Comparison of ENCODE assay signal across 16 cellular contexts in genomic region chr4:55424791-55425190, GRCh38. TPM values are rescaled to one million over a fixed set of nuclear protein-coding genes. Genes with fewer than 3 reads are reported as not detected.
DNase-seq lines count a peak whose midpoint lies in the region; ATAC-seq and TF ChIP-seq lines count a peak whose summit lies in the region.
"Had no signal": no experiment of that assay in that cellular context is flagged by ENCODE, and none has a peak within 500 bp of the region (broad histone marks: within the 10 kb centered on the region; RNA-seq: fewer than 3 reads in every experiment).

No MANE protein-coding gene starts in this region.

- H3K27ac ChIP-seq in GM23248 (peak overlapping the region; percentile 18), tibial nerve (no peak overlapping the region)
- H3K27ac ChIP-seq: BLaER1 had no signal

- CTCF ChIA-PET in Calu3 (lab: Charles Lee) = no interaction called here

- H4K20me1 ChIP-seq in GM23248 (ENCODE audit: insufficient read depth) = no peaks in the 10 kb centered on the region

- BruUV-seq in Calu3 (replicated peaks; lab: Mats Ljungman, UMichigan) = no TSS peak

- H3K9ac ChIP-seq in GM23248 = 0 out of 2 replicates have a peak overlapping the region, but pooled peaks have one; percentile 8
- H3K9ac ChIP-seq: BLaER1 had no signal

- intact Hi-C loops in Calu3 (cut with micrococcal nuclease; ENCODE audit: unreplicated experiment) = no loop called here

- H3K9me3 ChIP-seq in GM23248 (ENCODE audit: low read depth) = no peaks in the 10 kb centered on the region
- H3K9me3 ChIP-seq in tibial nerve = no peaks in the 10 kb centered on the region
- H3K9me3 ChIP-seq: BLaER1 had no signal

- H3K4me3 Mint-ChIP-seq in central memory CD8-positive, alpha-beta T cell = no peak overlapping the region
- no peak overlapping the region for H3K4me3 Mint-ChIP-seq in memory B cell
- H3K4me3 Mint-ChIP-seq in Calu3 (ENCODE audit: low read depth, unreplicated experiment) = no peak overlapping the region
- no peak overlapping the region for H3K4me3 Mint-ChIP-seq in activated T-cell treated with anti-CD3 and anti-CD28 coated beads, Interleukin-2, amount 50 U/mL, for 4 hours

- TF ChIP-seq EP300 in tibial nerve (IDR thresholded peaks at IDR 0.05) = no peak

- TF ChIP-seq CTCF in AG10803 (conservative IDR thresholded peaks at IDR 0.05; ENCODE audit: low read length) = no peak
- TF ChIP-seq CTCF in Calu3 (IDR thresholded peaks at IDR 0.05; ENCODE audit: unreplicated experiment) = no peak
- TF ChIP-seq CTCF in tibial nerve (IDR thresholded peaks at IDR 0.05) = no peak

- WGBS in GM23248 (ENCODE audit: low coverage in 1 of 2, low lambda C conversion rate in 2 of 2, missing lambda C conversion rate in 2 of 2), 2 experiments = 19 to 26% methylated on average over 3 of the region's 3 CpGs
- 83% methylated on average over 3 of the region's 3 CpGs for WGBS in tibial nerve, 2 donors

- DNase-seq in AG10803 (ENCODE audit: low read depth) (peak; percentile 65), GM23248 (peak; percentile 21), memory B cell (ENCODE audit: low spot score in 2 of 2) (no peak), Calu3 (no peak), tibial nerve (ENCODE audit: low spot score in 2 of 2) (no peak), NCI-H1436 treated with DMSO at 0.1 percent for 48 hours (lab: John Stamatoyannopoulos, UW) (no peak)
- DNase-seq in central memory CD8-positive, alpha-beta T cell (ENCODE audit: low spot score in 2 of 2) = no peak
- no peak for DNase-seq in activated T-cell treated with anti-CD3 and anti-CD28 coated beads, Interleukin-2, amount 50 U/mL, for 4 hours
- DNase-seq: DMS79 treated with DMSO at 0.1 percent for 48 hours, HCEC 1CT, NCI-H1105 treated with DMSO at 0.1 percent for 48 hours, NCI-H1694 treated with DMSO at 0.1 percent for 48 hours, NCI-H510A, NCI-H748 treated with DMSO at 0.1 percent for 48 hours had no signal

- H3K79me2 ChIP-seq in GM23248 (ENCODE audit: insufficient read depth) = peaks cover 90% of the 10 kb centered on the region

- H3K9me3 Mint-ChIP-seq in central memory CD8-positive, alpha-beta T cell = no peaks in the 10 kb centered on the region
- no peaks in the 10 kb centered on the region for H3K9me3 Mint-ChIP-seq in memory B cell
- no peaks in the 10 kb centered on the region for H3K9me3 Mint-ChIP-seq in Calu3 (ENCODE audit: low read depth, unreplicated experiment)
- no peaks in the 10 kb centered on the region for H3K9me3 Mint-ChIP-seq in activated T-cell treated with anti-CD3 and anti-CD28 coated beads, Interleukin-2, amount 50 U/mL, for 4 hours

- peak overlapping the region; percentile 51 for H3K27ac Mint-ChIP-seq in central memory CD8-positive, alpha-beta T cell (ENCODE audit: low read depth)
- peak overlapping the region; percentile 58 for H3K27ac Mint-ChIP-seq in memory B cell
- H3K27ac Mint-ChIP-seq in Calu3 (ENCODE audit: unreplicated experiment) = no peak overlapping the region

- peaks cover 18% of the 10 kb centered on the region for H3K4me1 Mint-ChIP-seq in central memory CD8-positive, alpha-beta T cell
- H3K4me1 Mint-ChIP-seq in memory B cell (peaks cover 8% of the 10 kb centered on the region), Calu3 (ENCODE audit: low read depth, unreplicated experiment) (no peaks in the 10 kb centered on the region)
- H3K4me1 Mint-ChIP-seq in activated T-cell treated with anti-CD3 and anti-CD28 coated beads, Interleukin-2, amount 50 U/mL, for 4 hours (ENCODE audit: low read depth) = no peaks in the 10 kb centered on the region

- no peak overlapping the region for H3K4me2 ChIP-seq in GM23248 (ENCODE audit: unreplicated experiment)
- H3K4me2 ChIP-seq: BLaER1 had no signal

- H3F3A ChIP-seq in GM23248 (ENCODE audit: insufficient read depth) = peaks cover 68% of the 10 kb centered on the region

- no peak for TF ChIP-seq POLR2A in tibial nerve (IDR thresholded peaks at IDR 0.05)

- H2AFZ ChIP-seq in GM23248 = no peak overlapping the region

- peaks cover 50% of the 10 kb centered on the region for H3K36me3 Mint-ChIP-seq in central memory CD8-positive, alpha-beta T cell (ENCODE audit: insufficient read depth)
- H3K36me3 Mint-ChIP-seq in memory B cell = peaks cover 22% of the 10 kb centered on the region
- H3K36me3 Mint-ChIP-seq in Calu3 (ENCODE audit: insufficient read depth, unreplicated experiment) = peaks cover 36% of the 10 kb centered on the region
- H3K36me3 Mint-ChIP-seq in activated T-cell treated with anti-CD3 and anti-CD28 coated beads, Interleukin-2, amount 50 U/mL, for 4 hours (ENCODE audit: insufficient read depth) = peaks cover 45% of the 10 kb centered on the region

- H3K4me1 ChIP-seq in GM23248 (ENCODE audit: insufficient read depth) (no peaks in the 10 kb centered on the region), tibial nerve (peaks cover 0 to 4% (median 0%) of the 10 kb centered on the region in 4 donors)
- H3K4me1 ChIP-seq: BLaER1 had no signal

- H3K4me3 ChIP-seq in AG10803 (ENCODE audit: low read length) (no peak overlapping the region), GM23248 (no peak overlapping the region), tibial nerve (no peak overlapping the region)
- H3K4me3 ChIP-seq: BLaER1 had no signal

- no peaks in the 10 kb centered on the region for H3K27me3 ChIP-seq in GM23248 (replicated peaks; ENCODE audit: insufficient read depth)
- no peaks in the 10 kb centered on the region for H3K27me3 ChIP-seq in tibial nerve
- H3K27me3 ChIP-seq: BLaER1 had no signal

- H3K9me2 ChIP-seq in GM23248 (ENCODE audit: insufficient read depth) = no peaks in the 10 kb centered on the region

- no peaks in the 10 kb centered on the region for H3K27me3 Mint-ChIP-seq in central memory CD8-positive, alpha-beta T cell
- H3K27me3 Mint-ChIP-seq in memory B cell = no peaks in the 10 kb centered on the region
- no peaks in the 10 kb centered on the region for H3K27me3 Mint-ChIP-seq in Calu3 (ENCODE audit: unreplicated experiment)
- no peaks in the 10 kb centered on the region for H3K27me3 Mint-ChIP-seq in activated T-cell treated with anti-CD3 and anti-CD28 coated beads, Interleukin-2, amount 50 U/mL, for 4 hours (ENCODE audit: low read depth)

- in situ Hi-C loops in GM23248 (cut with MboI) = loop anchor here (25.0 kb wide), 1 partner anchor 438 kb away; the partner anchor contains the start of gene EXOC1

- H3K36me3 ChIP-seq in GM23248 (ENCODE audit: low read depth) (peaks cover 75% of the 10 kb centered on the region), tibial nerve (peaks cover 0 to 87% (median 13%) of the 10 kb centered on the region in 3 donors)

- ATAC-seq in central memory CD8-positive, alpha-beta T cell (replicated peaks; ENCODE audit: extremely low read depth, poor library complexity, severe bottlenecking) = no peak
- ATAC-seq in memory B cell (ENCODE audit: low read depth) = no peak
- ATAC-seq in activated T-cell treated with anti-CD3 and anti-CD28 coated beads, Interleukin-2, amount 50 U/mL, for 4 hours = no peak
- ATAC-seq: Right ventricle myocardium inferior had no signal

RNA-seq across cellular contexts. Expression of gene TMEM165, which starts 29.0 kb away (rescaled TPM):
- total RNA-seq in GM23248 (2014; rRNA removed; shearing (Covaris generic)) = 217 and 271 TPM in 2 replicates
- 188 and 193 TPM in 2 replicates for polyA plus RNA-seq in GM23248 (2016; fragmentation: Nextera tagmentation; extraction: Ambion mirVana)
- 89.0 and 96.6 TPM in 2 replicates for total RNA-seq in Calu3 (2022)
- total RNA-seq in tibial nerve = 100 to 1,000 TPM; 167 to 286 (median 236) TPM
- total RNA-seq in activated T-cell treated with anti-CD3 and anti-CD28 coated beads, Interleukin-2, amount 50 U/mL, for 4 hours = 10 to 100 TPM; 72.3 to 75.1 (median 75.0) TPM

Comparison
In these comparisons a context has a peak if more than half of its experiments do, and no peak if none do; other contexts are left out.
1. DNase-seq: peak in AG10803 (single experiment) and GM23248 (single experiment); none in central memory CD8-positive, alpha-beta T cell (0 of 2), memory B cell (0 of 2), Calu3 (single experiment), tibial nerve (0 of 2), NCI-H1436 treated with DMSO at 0.1 percent for 48 hours (single experiment) and activated T-cell treated with anti-CD3 and anti-CD28 coated beads, Interleukin-2, amount 50 U/mL, for 4 hours (single experiment).